9 cellular contexts compared by ENCODE assay signal in the genomic region with DNA sequence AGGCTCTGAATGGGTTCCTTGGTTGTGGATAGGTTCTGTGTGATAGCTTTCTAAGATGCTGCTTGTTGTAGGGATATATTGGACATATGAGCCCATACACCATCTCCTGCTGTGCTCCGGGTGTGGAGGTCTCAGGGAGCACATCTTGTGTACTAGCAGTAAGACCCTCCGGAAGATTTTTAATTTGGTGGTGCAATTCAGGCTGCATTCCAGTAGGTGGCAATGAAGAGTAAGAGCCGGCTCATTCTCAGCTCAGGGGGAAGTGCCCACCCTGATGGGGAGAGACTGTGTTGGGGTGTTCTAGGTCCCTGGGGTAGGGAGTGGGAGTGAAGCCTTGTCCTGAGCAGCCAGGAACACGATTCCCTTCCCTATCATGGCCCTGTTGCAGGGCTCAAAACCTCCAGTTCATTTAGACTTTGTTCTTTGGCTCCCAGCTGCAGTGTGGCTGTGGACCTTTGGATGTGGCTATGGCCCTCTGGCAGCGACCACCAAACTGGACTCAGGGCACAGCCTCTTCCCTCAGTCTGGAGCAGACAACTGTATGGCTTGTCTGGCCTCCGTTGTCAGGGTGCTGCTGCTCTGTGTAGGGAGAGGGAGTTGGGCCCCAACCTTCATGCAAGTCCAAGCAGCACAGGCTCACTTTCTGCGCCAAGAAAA.
A peak's percentile ranks its signal among the peaks of the same experiment; 100 is the strongest.
DNase-seq lines count a peak whose midpoint lies in the region; TF ChIP-seq lines count a peak whose summit lies in the region.
"Had no signal": no experiment of that assay in that cellular context is flagged by ENCODE, and none has a peak within 500 bp of the region (broad histone marks: within the 10 kb centered on the region; RNA-seq: fewer than 3 reads in every experiment).

No MANE protein-coding gene starts in this region.

- no peaks in the 10 kb centered on the region for H3K36me3 Mint-ChIP-seq in activated CD4-positive, alpha-beta T cell treated with anti-CD3 and anti-CD28 coated beads, Interleukin-2, amount 10 ng/mL, durations not matched to agents 24 days and 14 days (ENCODE audit: low read depth)
- H3K36me3 Mint-ChIP-seq in chondrocyte (ENCODE audit: low read depth), result no peaks in the 10 kb centered on the region
- H3K36me3 Mint-ChIP-seq in osteocyte (ENCODE audit: unreplicated experiment), result no peaks in the 10 kb centered on the region

- H3K27me3 Mint-ChIP-seq in activated CD4-positive, alpha-beta T cell treated with anti-CD3 and anti-CD28 coated beads, Interleukin-2, amount 10 ng/mL, durations not matched to agents 24 days and 14 days, result no peaks in the 10 kb centered on the region
- H3K27me3 Mint-ChIP-seq in chondrocyte (ENCODE audit: low read depth) (peaks cover 19% of the 10 kb centered on the region), osteocyte (ENCODE audit: unreplicated experiment) (peaks cover 11% of the 10 kb centered on the region)

- H3K36me3 ChIP-seq in sigmoid colon, result no peaks in the 10 kb centered on the region

- H3K4me1 Mint-ChIP-seq in activated CD4-positive, alpha-beta T cell treated with anti-CD3 and anti-CD28 coated beads, Interleukin-2, amount 10 ng/mL, durations not matched to agents 24 days and 14 days, result no peaks in the 10 kb centered on the region
- H3K4me1 Mint-ChIP-seq in chondrocyte (ENCODE audit: low read depth), result no peaks in the 10 kb centered on the region
- no peaks in the 10 kb centered on the region for H3K4me1 Mint-ChIP-seq in osteocyte (ENCODE audit: unreplicated experiment)

- H3K9me3 ChIP-seq in sigmoid colon, result no peaks in the 10 kb centered on the region

- no peak for TF ChIP-seq EP300 in sigmoid colon (IDR thresholded peaks at IDR 0.05)

- no peak overlapping the region for H3K4me3 ChIP-seq in sigmoid colon
- H3K4me3 ChIP-seq: skin epidermis had no signal

- TF ChIP-seq CTCF in chondrocyte (IDR thresholded peaks at IDR 0.05) (peak; percentile 85), osteocyte (IDR thresholded peaks at IDR 0.05) (peak; percentile 64), sigmoid colon (IDR thresholded peaks at IDR 0.05) (peak in 2 of 4 experiments; percentile 17 to 48)

- H3K27ac Mint-ChIP-seq in activated CD4-positive, alpha-beta T cell treated with anti-CD3 and anti-CD28 coated beads, Interleukin-2, amount 10 ng/mL, durations not matched to agents 24 days and 14 days, result no peak overlapping the region
- H3K27ac Mint-ChIP-seq in chondrocyte (ENCODE audit: unreplicated experiment) (no peak overlapping the region), osteocyte (ENCODE audit: unreplicated experiment) (no peak overlapping the region)

- no peaks in the 10 kb centered on the region for H3K4me1 ChIP-seq in sigmoid colon

- in situ Hi-C loops in KBM-7 (cut with MboI; ENCODE audit: low pct_unique_long_range_greater_than_20kb, low sequenced_read_pairs), result no loop called here

- intact Hi-C loops in activated CD4-positive, alpha-beta T cell treated with anti-CD3 and anti-CD28 coated beads, Interleukin-2, amount 10 ng/mL, durations not matched to agents 24 days and 14 days (cut with micrococcal nuclease), result loop anchor here (10.0 kb wide), 1 partner anchor 1022 kb away; no protein-coding TSS in a partner anchor
- intact Hi-C loops in sigmoid colon (cut with DNase I), result no loop called here

- H3K27ac ChIP-seq in sigmoid colon, result no peak overlapping the region
- H3K27ac ChIP-seq: skin epidermis had no signal

- no peaks in the 10 kb centered on the region for H3K27me3 ChIP-seq in sigmoid colon

- DNase-seq in activated CD4-positive, alpha-beta T cell treated with anti-CD3 and anti-CD28 coated beads, Interleukin-2, amount 10 ng/mL, durations not matched to agents 24 days and 14 days, result peak; percentile 59
- DNase-seq in activated CD4-positive, alpha-beta T cell treated with anti-CD3 and anti-CD28 coated beads for 4 hours, result no peak
- DNase-seq in KBM-7, result peak; percentile 41
- DNase-seq in chondrocyte (ENCODE audit: low spot score), result no peak
- no peak for DNase-seq in osteocyte (ENCODE audit: extremely low spot score, unreplicated experiment)
- DNase-seq in sigmoid colon, result no peak
- DNase-seq in SW480 (ENCODE audit: low spot score), result no peak
- DNase-seq in cerebellar nuclear complex (lab: John Stamatoyannopoulos, UW), result no peak

- no peaks in the 10 kb centered on the region for H3K9me3 Mint-ChIP-seq in activated CD4-positive, alpha-beta T cell treated with anti-CD3 and anti-CD28 coated beads, Interleukin-2, amount 10 ng/mL, durations not matched to agents 24 days and 14 days
- H3K9me3 Mint-ChIP-seq in chondrocyte (ENCODE audit: low read depth) (no peaks in the 10 kb centered on the region), osteocyte (ENCODE audit: unreplicated experiment) (no peaks in the 10 kb centered on the region)

- no peak for TF ChIP-seq POLR2A in sigmoid colon (IDR thresholded peaks at IDR 0.05)

- no peak overlapping the region for H3K4me3 Mint-ChIP-seq in activated CD4-positive, alpha-beta T cell treated with anti-CD3 and anti-CD28 coated beads, Interleukin-2, amount 10 ng/mL, durations not matched to agents 24 days and 14 days
- H3K4me3 Mint-ChIP-seq in chondrocyte (ENCODE audit: unreplicated experiment), result no peak overlapping the region
- no peak overlapping the region for H3K4me3 Mint-ChIP-seq in osteocyte (ENCODE audit: unreplicated experiment)

- WGBS in sigmoid colon, 2 donors, result 28 to 46% methylated on average over 7 of the region's 7 CpGs

Comparison
In these comparisons a context has a peak if more than half of its experiments do, and no peak if none do; other contexts are left out.
1. DNase-seq: peak in activated CD4-positive, alpha-beta T cell treated with anti-CD3 and anti-CD28 coated beads, Interleukin-2, amount 10 ng/mL, durations not matched to agents 24 days and 14 days (single experiment) and KBM-7 (single experiment); none in activated CD4-positive, alpha-beta T cell treated with anti-CD3 and anti-CD28 coated beads for 4 hours (0 of 2), chondrocyte (single experiment), osteocyte (single experiment), sigmoid colon (single experiment), SW480 (single experiment) and cerebellar nuclear complex (0 of 2).